Comparison of ENCODE assay signal across 1 cellular context in the genomic region with DNA sequence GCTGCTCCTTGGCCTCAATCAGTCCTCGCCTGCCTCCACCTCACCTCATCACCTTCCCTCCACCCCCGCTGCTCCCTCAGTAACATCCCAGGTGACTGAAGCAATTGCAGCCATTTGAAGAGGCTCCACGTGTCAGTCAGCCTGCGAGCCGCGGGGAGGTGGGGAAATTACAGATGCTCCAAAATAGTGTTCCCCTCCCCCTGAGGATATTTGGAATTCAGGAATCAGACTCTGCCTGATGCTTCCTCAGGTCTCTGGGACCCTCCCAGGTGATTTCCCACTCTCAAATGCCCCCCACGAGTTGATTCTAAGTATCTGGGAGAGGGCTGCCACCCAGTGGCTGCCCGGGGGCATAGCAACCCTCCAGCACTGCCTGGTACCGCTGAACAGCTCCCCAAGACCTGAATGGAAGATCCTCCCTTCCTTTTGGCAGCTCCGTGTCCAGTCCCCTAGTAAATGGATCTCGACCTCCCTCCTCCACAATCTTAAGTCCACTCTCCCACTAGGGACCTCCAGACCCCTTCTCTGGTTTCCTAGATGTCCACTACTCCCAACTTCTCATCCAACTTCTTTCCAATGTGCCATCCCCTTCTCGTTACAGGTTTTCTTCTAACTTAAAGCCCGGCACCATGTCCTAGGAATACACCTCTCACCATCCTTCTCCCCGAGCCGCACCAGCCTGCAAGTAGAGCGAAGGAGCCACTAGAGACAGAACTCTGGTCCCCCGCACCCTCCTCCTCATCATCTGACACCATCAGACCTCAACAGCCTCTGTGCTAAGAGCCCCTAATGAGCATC.
TF ChIP-seq lines count a peak whose summit lies in the region.

No MANE protein-coding gene starts in this region.

TF ChIP-seq in GM23338, 12 proteins besides CTCF, POLR2A, EP300 and RAD21:
- TF ChIP-seq ZNF331 (CRISPR knock-in tag; IDR thresholded peaks at IDR 0.05; ENCODE audit: low read depth) (no peak), EZH2 (IDR thresholded peaks at IDR 0.05; ENCODE audit: low read depth, unreplicated experiment) (peak; percentile 30)
TF ChIP-seq in GM23338: peak in this region for 1.
